ENCODE assay signal across 8 cellular contexts in the genomic region with DNA sequence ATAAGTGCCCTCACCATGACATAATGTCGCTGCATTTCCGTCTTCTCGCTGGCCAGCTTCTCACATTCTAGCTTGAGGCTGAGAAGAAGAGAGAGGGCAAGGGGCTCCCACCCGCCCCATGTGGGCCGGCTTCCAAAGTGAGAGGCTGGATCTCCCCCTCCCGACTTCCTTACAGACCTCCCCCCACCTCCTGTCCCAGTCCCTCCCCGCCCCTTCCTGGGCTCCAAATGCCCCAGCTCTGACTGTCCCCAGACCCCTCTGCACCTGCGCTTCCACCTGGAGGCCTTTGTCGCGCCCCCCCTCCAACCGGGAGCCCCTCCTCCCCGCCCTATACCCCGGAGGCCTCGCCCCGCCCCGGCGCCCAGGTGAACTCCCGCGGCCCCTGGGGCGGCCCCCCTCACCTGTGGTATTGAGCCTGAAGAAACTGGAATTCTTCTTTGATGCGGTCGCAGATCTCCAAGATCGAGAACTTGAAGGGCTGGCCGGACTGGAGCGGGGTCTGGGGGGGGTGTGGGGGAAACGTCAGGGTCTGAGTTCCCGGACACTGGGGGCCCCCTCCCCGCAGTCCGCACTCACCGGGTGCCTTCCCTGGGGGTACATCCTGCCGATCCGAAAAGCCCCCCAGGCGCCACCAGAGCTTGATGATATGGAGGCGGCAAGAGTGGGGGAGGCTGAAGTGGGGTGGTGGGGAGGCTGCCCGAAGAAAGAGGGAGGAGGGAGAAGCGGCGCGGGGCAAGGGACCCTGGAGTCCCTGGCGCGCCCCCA. TPM values are rescaled to one million over a fixed set of nuclear protein-coding genes. Genes with fewer than 3 reads are reported as not detected.
A peak's percentile ranks its signal among the peaks of the same experiment; 100 is the strongest.
DNase-seq lines count a peak whose midpoint lies in the region; ATAC-seq and TF ChIP-seq lines count a peak whose summit lies in the region.

No MANE protein-coding gene starts in this region.

- intact Hi-C loops in sigmoid colon (cut with DNase I), result no loop called here

- H3K27ac ChIP-seq in GM23248 (no peak overlapping the region), VCaP (peak overlapping the region; percentile 41; the same call in 1 of the 2 replicates), cardiac muscle cell (no peak overlapping the region), sigmoid colon (peak overlapping the region; percentile 57 to 77 (median 70))

- no peaks in the 10 kb centered on the region for H3K9me2 ChIP-seq in GM23248 (ENCODE audit: insufficient read depth)

- H3K36me3 ChIP-seq in GM23248 (ENCODE audit: low read depth) (no peaks in the 10 kb centered on the region), cardiac muscle cell (no peaks in the 10 kb centered on the region), sigmoid colon (peaks cover 0 to 3% (median 0%) of the 10 kb centered on the region in 4 donors)

- H3K9me3 ChIP-seq in GM23248 (ENCODE audit: low read depth), result no peaks in the 10 kb centered on the region
- no peaks in the 10 kb centered on the region for H3K9me3 ChIP-seq in cardiac muscle cell (ENCODE audit: low read depth)
- H3K9me3 ChIP-seq in sigmoid colon, result no peaks in the 10 kb centered on the region

- no peaks in the 10 kb centered on the region for H4K20me1 ChIP-seq in GM23248 (ENCODE audit: insufficient read depth)

- TF ChIP-seq CTCF in VCaP (conservative IDR thresholded peaks at IDR 0.05) (no peak), cardiac muscle cell (IDR thresholded peaks at IDR 0.05; ENCODE audit: low read depth, low read length) (no peak), sigmoid colon (IDR thresholded peaks at IDR 0.05) (no peak)

- 15 to 20% methylated on average over 18 to 40 of the region's 40 CpGs for WGBS in GM23248 (ENCODE audit: low coverage in 1 of 2, low lambda C conversion rate in 2 of 2, missing lambda C conversion rate in 2 of 2), 2 experiments
- 1 to 3% methylated on average over 40 of the region's 40 CpGs for WGBS in sigmoid colon, 2 donors

- H2AFZ ChIP-seq in GM23248, result peak overlapping the region; percentile 83

- no peak for ATAC-seq in GM21717 (IDR thresholded peaks at IDR 0.05; ENCODE audit: unreplicated experiment)

- in situ Hi-C loops in GM23248 (cut with MboI), result no loop called here

- H3K4me2 ChIP-seq in GM23248 (ENCODE audit: unreplicated experiment), result peak overlapping the region; percentile 62

- H3K9ac ChIP-seq in GM23248, result peak overlapping the region; percentile 63; the same call in 1 of the 2 replicates

- H3K27me3 ChIP-seq in GM23248 (replicated peaks; ENCODE audit: insufficient read depth), result no peaks in the 10 kb centered on the region
- peaks cover 7% of the 10 kb centered on the region for H3K27me3 ChIP-seq in cardiac muscle cell
- no peaks in the 10 kb centered on the region for H3K27me3 ChIP-seq in sigmoid colon

- TF ChIP-seq EP300 in sigmoid colon (IDR thresholded peaks at IDR 0.05), result no peak

- H3K4me3 ChIP-seq in GM23248, result peak overlapping the region; percentile 75
- H3K4me3 ChIP-seq in cardiac muscle cell, result peak overlapping the region; percentile 93
- peak overlapping the region; percentile 67 to 87 (median 76) for H3K4me3 ChIP-seq in sigmoid colon

- no peak for TF ChIP-seq POLR2A in sigmoid colon (IDR thresholded peaks at IDR 0.05)

- 0 out of 2 replicates have a peak, but pooled peaks cover 4% of the 10 kb centered on the region for H3F3A ChIP-seq in GM23248 (ENCODE audit: insufficient read depth)

- H3K79me2 ChIP-seq in GM23248 (ENCODE audit: insufficient read depth), result no peaks in the 10 kb centered on the region

- no peak for DNase-seq in GM23248
- no peak for DNase-seq in cardiac muscle cell (ENCODE audit: low read depth in 1 of 2, low spot score in 1 of 2)
- DNase-seq in sigmoid colon, result no peak
- DNase-seq in stimulated activated CD4-positive, alpha-beta T cell treated with anti-CD3 and anti-CD28 coated beads, Interleukin-2, amount 100 ng/mL, for 24 hours, result no peak
- no peak for DNase-seq in stimulated activated naive CD4-positive, alpha-beta T cell treated with Interleukin-2 at 50 U/mL for 16 hours (lab: John Stamatoyannopoulos, UW)
- DNase-seq in stimulated activated CD4-positive, alpha-beta T cell treated with anti-CD3 and anti-CD28 coated beads, Interleukin-4, amount 100 ng/mL, for 24 hours, result no peak

- no peaks in the 10 kb centered on the region for H3K4me1 ChIP-seq in GM23248 (ENCODE audit: insufficient read depth)
- H3K4me1 ChIP-seq in cardiac muscle cell (ENCODE audit: low read depth), result peaks cover 10% of the 10 kb centered on the region
- peaks cover 0 to 18% (median 16%) of the 10 kb centered on the region in 4 donors for H3K4me1 ChIP-seq in sigmoid colon

RNA-seq across cellular contexts. Expression of gene TLE2, which starts 0.6 kb away (rescaled TPM):
- total RNA-seq in GM23248 (2014; rRNA removed; shearing (Covaris generic)), result 4.3 and 10.1 TPM in 2 replicates
- polyA plus RNA-seq in GM23248 (2016; fragmentation: Nextera tagmentation; extraction: Ambion mirVana) (2.9 and 3.6 TPM in 2 replicates), cardiac muscle cell (102 and 105 TPM in 2 replicates), sigmoid colon (10 to 100 TPM; 10.9 to 20.9 (median 14.4) TPM)
- total RNA-seq in cardiac muscle cell (71.1 and 95.9 TPM in 2 replicates), sigmoid colon (10 to 100 TPM; 27.8 to 66.5 (median 47.3) TPM)

RNA-seq across cellular contexts. Expression of gene TLE5, which starts 33.8 kb away (rescaled TPM):
- total RNA-seq in GM23248 (2014; rRNA removed; shearing (Covaris generic)), result 254 and 337 TPM in 2 replicates
- polyA plus RNA-seq in GM23248 (2016; fragmentation: Nextera tagmentation; extraction: Ambion mirVana) (133 and 157 TPM in 2 replicates), cardiac muscle cell (446 and 487 TPM in 2 replicates), sigmoid colon (100 to 1,000 TPM; 561 to 714 (median 581) TPM)
- total RNA-seq in cardiac muscle cell (612 and 690 TPM in 2 replicates), sigmoid colon (100 to 1,000 TPM; 581 to 711 (median 629) TPM)

RNA-seq across cellular contexts. Expression of gene TLE6, which starts 51.1 kb away (rescaled TPM):
- total RNA-seq in GM23248 (2014; rRNA removed; shearing (Covaris generic)), result 0.13 and 0.65 TPM in 2 replicates
- 0.21 and 0.68 TPM in 2 replicates for polyA plus RNA-seq in GM23248 (2016; fragmentation: Nextera tagmentation; extraction: Ambion mirVana)
- total RNA-seq in cardiac muscle cell, result 30.3 and 35.4 TPM in 2 replicates
- 42.8 and 45.8 TPM in 2 replicates for polyA plus RNA-seq in cardiac muscle cell
- under 1 TPM in 3 of 4 donors, not detected in 1; 0.71 to 0.99 (median 0.81) TPM for total RNA-seq in sigmoid colon
- polyA plus RNA-seq in sigmoid colon, result 1 to 10 TPM; 1.8 to 7.2 (median 3.0) TPM

Comparison
In these comparisons a context has a peak if more than half of its experiments do, and no peak if none do; other contexts are left out.
1. H3K27ac ChIP-seq: peak in VCaP (single experiment) and sigmoid colon (4 of 4); none in GM23248 (single experiment) and cardiac muscle cell (single experiment).
2. RNA of gene TLE6, which starts 51.1 kb away (total RNA-seq): 30.3 to 35.4 TPM in cardiac muscle cell; 0.71 to 0.99 TPM in sigmoid colon and 0.13 to 0.65 TPM in GM23248; every median in the first group is over 10 times any median in the second.
3. Peak in every context shown above with its lines, with median percentiles within 50 percentile points of each other: H3K4me3 ChIP-seq.